Comparison of ENCODE assay signal across 21 cellular contexts in genomic region chr10:97522937-97523336, GRCh38. TPM values are rescaled to one million over a fixed set of nuclear protein-coding genes. Genes with fewer than 3 reads are reported as not detected.
"Had no signal": no experiment of that assay in that cellular context is flagged by ENCODE, and none has a peak within 500 bp of the region (broad histone marks: within the 10 kb centered on the region; RNA-seq: fewer than 3 reads in every experiment).

No MANE protein-coding gene starts in this region.

- H3K27me3 ChIP-seq: colonic mucosa, foreskin keratinocyte, heart left ventricle, left lung, right lobe of liver, stomach had no signal

- H3K9me3 ChIP-seq: colonic mucosa, heart left ventricle, left lung, psoas muscle, right lobe of liver, stomach, thoracic aorta had no signal

- H3K27ac Mint-ChIP-seq: natural killer cell treated with Interleukin-12 subunit alpha and Interleukin-12 subunit beta and Interleukin-15 and Interleukin-18, amount 100 ng/mL, for 72 hours; stimulated activated memory B cell treated with anti-CD40 and anti-IgM and Interleukin-4, amounts not matched to agents 10 μg/mL and 1 μg/mL and 100 μg/mL, for 72 hours had no signal

- ATAC-seq: foreskin keratinocyte; left lung; natural killer cell treated with Interleukin-12 subunit alpha and Interleukin-12 subunit beta and Interleukin-15 and Interleukin-18, amount 100 ng/mL, for 72 hours; stimulated activated memory B cell treated with anti-CD40 and anti-IgM and Interleukin-4, amounts not matched to agents 10 μg/mL and 1 μg/mL and 100 μg/mL, for 72 hours had no signal

- H3K4me3 Mint-ChIP-seq: natural killer cell treated with Interleukin-12 subunit alpha and Interleukin-12 subunit beta and Interleukin-15 and Interleukin-18, amount 100 ng/mL, for 72 hours; stimulated activated memory B cell treated with anti-CD40 and anti-IgM and Interleukin-4, amounts not matched to agents 10 μg/mL and 1 μg/mL and 100 μg/mL, for 72 hours had no signal

- H3K36me3 ChIP-seq: colonic mucosa, heart left ventricle, left lung, right lobe of liver, stomach, thoracic aorta had no signal

- H3K4me3 ChIP-seq: colonic mucosa, heart left ventricle, left lung, lung, psoas muscle, right lobe of liver, stomach, thoracic aorta had no signal

- DNase-seq: colonic mucosa; dermis blood vessel endothelial cell; erythroblast; foreskin keratinocyte; heart left ventricle; islet precursor cell; left lung; mesenchymal stem cell; midbrain; psoas muscle; retina; right lobe of liver; stimulated activated CD4-positive, alpha-beta T cell treated with anti-CD3 and anti-CD28 coated beads, Interleukin-4, amount 100 ng/mL, for 1 hour; stomach; substantia nigra; trophoblast cell had no signal

- H3K27ac ChIP-seq: colonic mucosa, foreskin keratinocyte, left lung, right lobe of liver, stomach, thoracic aorta had no signal

- H3K36me3 Mint-ChIP-seq: natural killer cell treated with Interleukin-12 subunit alpha and Interleukin-12 subunit beta and Interleukin-15 and Interleukin-18, amount 100 ng/mL, for 72 hours; stimulated activated memory B cell treated with anti-CD40 and anti-IgM and Interleukin-4, amounts not matched to agents 10 μg/mL and 1 μg/mL and 100 μg/mL, for 72 hours had no signal

- H3K9me3 Mint-ChIP-seq: natural killer cell treated with Interleukin-12 subunit alpha and Interleukin-12 subunit beta and Interleukin-15 and Interleukin-18, amount 100 ng/mL, for 72 hours; stimulated activated memory B cell treated with anti-CD40 and anti-IgM and Interleukin-4, amounts not matched to agents 10 μg/mL and 1 μg/mL and 100 μg/mL, for 72 hours had no signal

- H3K4me1 ChIP-seq: colonic mucosa, right lobe of liver had no signal

RNA-seq across cellular contexts. Expression of gene ANKRD2, which starts 49.6 kb away (rescaled TPM):
- total RNA-seq: cerebellum; natural killer cell treated with Interleukin-12 subunit alpha and Interleukin-12 subunit beta and Interleukin-15 and Interleukin-18, amount 100 ng/mL, for 72 hours; stomach had no signal
